21 cellular contexts compared by ENCODE assay signal in genomic region chr15:100844167-100844566, GRCh38.
"Had no signal": no experiment of that assay in that cellular context is flagged by ENCODE, and none has a peak within 500 bp of the region (broad histone marks: within the 10 kb centered on the region; RNA-seq: fewer than 3 reads in every experiment).

No MANE protein-coding gene starts in this region.

- H3K9me3 ChIP-seq: MG63, Peyer's patch, SJCRH30 had no signal

- DNase-seq: KBM-7, MG63, NCI-H1092, NCI-H1105 treated with DMSO at 0.1 percent for 48 hours, NCI-H1417 treated with DMSO at 0.1 percent for 48 hours, NCI-H146, NCI-H1694 treated with DMSO at 0.1 percent for 48 hours, NCI-H1930, NCI-H2081, NCI-H2107, NCI-H2227 treated with DMSO at 0.1 percent for 48 hours, NCI-H524, NCI-H69, NCI-H774, PC-9, Peyer's patch, SHP77 treated with DMSO at 0.1 percent for 48 hours, SJCRH30 had no signal

- H3K27me3 ChIP-seq: MG63, Peyer's patch, SJCRH30 had no signal

- H3K36me3 ChIP-seq: MG63, Peyer's patch, SJCRH30 had no signal

- H3K4me1 ChIP-seq: Peyer's patch, SJCRH30 had no signal

- H3K4me3 ChIP-seq: MG63, PC-9, Peyer's patch, SJCRH30, SK-N-MC had no signal

- ATAC-seq: Right ventricle myocardium inferior had no signal

- H3K27ac ChIP-seq: HL-60, Peyer's patch, SJCRH30, SK-N-MC had no signal
